In the genomic region with DNA sequence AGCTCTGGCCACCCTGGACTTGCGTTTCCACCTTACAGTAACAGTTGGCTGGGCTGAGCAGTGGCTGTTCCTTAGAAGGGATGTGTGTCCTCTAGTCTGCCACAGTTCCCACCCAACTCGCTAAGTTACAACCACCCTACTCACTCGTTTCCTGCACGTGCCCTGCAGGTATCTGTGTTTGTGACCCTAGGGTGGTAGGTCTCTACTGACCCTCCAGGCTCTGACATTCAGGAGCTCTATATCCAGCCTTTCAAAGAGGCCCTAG, we compare ENCODE assay signal across 20 cellular contexts.
DNase-seq lines count a peak whose midpoint lies in the region; ATAC-seq, FAIRE-seq and TF ChIP-seq lines count a peak whose summit lies in the region.
"Had no signal": no experiment of that assay in that cellular context is flagged by ENCODE, and none has a peak within 500 bp of the region (broad histone marks: within the 10 kb centered on the region; RNA-seq: fewer than 3 reads in every experiment).

No MANE protein-coding gene starts in this region.

- POLR2A ChIA-PET in activated CD4-positive, alpha-beta T cell treated with anti-CD3 and anti-CD28 coated beads for 36 hours (lab: Charles Lee), result no interaction called here
- POLR2A ChIA-PET in GM12878 (lab: Charles Lee), result interaction anchor here (0.6 to 1.7 kb wide), 4 partner anchors 20 to 1359 kb away, joined by 3 to 7 read pairs (median 4); no protein-coding TSS in a partner anchor

- H3K27ac ChIP-seq in KOPT-K1 (ENCODE audit: low read depth, low read length, poor library complexity, severe bottlenecking) (peak overlapping the region; percentile 84), GM12878 (ENCODE audit: control insufficient read depth, insufficient read depth) (peak overlapping the region; percentile 69), osteoblast (ENCODE audit: low read depth, low read length) (no peak overlapping the region)
- H3K27ac ChIP-seq: epithelial cell of prostate, gastrocnemius medialis, left ventricle myocardium inferior had no signal

- TF ChIP-seq CTCF in GM12878 (IDR thresholded peaks at IDR 0.05 in 2 of 3, conservative IDR thresholded peaks at IDR 0.05 in 1 of 3; ENCODE audit: control insufficient read depth in 2 of 3, extremely low read depth in 1 of 3, insufficient read depth in 1 of 3, low read depth in 3 of 3, low read length in 3 of 3) (no peak), osteoblast (IDR thresholded peaks at IDR 0.05; ENCODE audit: extremely low read depth, low read depth, low read length) (no peak)

- SMC1A ChIA-PET in GM12878 (lab: Charles Lee; ENCODE audit: uncharacterized antibody, unreplicated experiment), result interaction anchor here (0.7 to 15.6 kb wide), 13 partner anchors 9 to 193 kb away, joined by 3 to 141 read pairs (median 4); no protein-coding TSS in a partner anchor

- WGBS in GM12878 (ENCODE audit: insufficient coverage, insufficient replicate concordance, low lambda C conversion rate, missing lambda C conversion rate), result 3% methylated on average over 4 of the region's 4 CpGs

- no peak for TF ChIP-seq EP300 in GM12878 (IDR thresholded peaks at IDR 0.05; ENCODE audit: borderline replicate concordance in 1 of 2, control insufficient read depth in 1 of 2, low read depth in 2 of 2, low read length in 2 of 2)

- peaks cover 89% of the 10 kb centered on the region for H3K4me1 ChIP-seq in GM12878 (ENCODE audit: control insufficient read depth, insufficient read depth, low read length)
- peaks cover 18% of the 10 kb centered on the region for H3K4me1 ChIP-seq in osteoblast (ENCODE audit: insufficient read depth, low read length)

- no TSS peak for BruUV-seq in GM12878 (replicated peaks; lab: Mats Ljungman, UMichigan)

- H3K4me3 Mint-ChIP-seq in activated CD4-positive, alpha-beta T cell treated with anti-CD3 and anti-CD28 coated beads for 36 hours, result no peak overlapping the region
- H3K4me3 Mint-ChIP-seq in stimulated activated effector memory CD8-positive, alpha-beta T cell treated with anti-CD3 and anti-CD28 coated beads, Interleukin-12 subunit alpha, Interleukin-12 subunit beta, amount 100 ng/mL, for 72 hours, result peak overlapping the region; percentile 92
- H3K4me3 Mint-ChIP-seq: type B pancreatic cell had no signal

- ATAC-seq in activated CD4-positive, alpha-beta T cell treated with anti-CD3 and anti-CD28 coated beads for 36 hours, result no peak
- ATAC-seq in GM12878 (no peak), GM21390 (IDR thresholded peaks at IDR 0.05; ENCODE audit: unreplicated experiment) (no peak)
- ATAC-seq in stimulated activated effector memory CD8-positive, alpha-beta T cell treated with anti-CD3 and anti-CD28 coated beads, Interleukin-12 subunit alpha, Interleukin-12 subunit beta, amount 100 ng/mL, for 72 hours, result no peak
- ATAC-seq: gastrocnemius medialis, PC-3 had no signal

- in situ Hi-C loops in GM12878 (cut with MboI), result no loop called here

- intact Hi-C loops in activated CD4-positive, alpha-beta T cell treated with anti-CD3 and anti-CD28 coated beads for 36 hours (cut with DNase I, micrococcal nuclease), result loop anchor here (2.0 kb wide), 2 partner anchors 107 to 109 kb away; a partner anchor contains a TSS
- intact Hi-C loops in GM12878 (cut with micrococcal nuclease; ENCODE audit: unreplicated experiment), result loop anchor here (2.0 to 10.0 kb wide), 3 partner anchors 21 to 187 kb away; no protein-coding TSS in a partner anchor

- peak; percentile 35 for FAIRE-seq in GM12878 (lab: Jason Lieb, UNC)

- H3K36me3 Mint-ChIP-seq in activated CD4-positive, alpha-beta T cell treated with anti-CD3 and anti-CD28 coated beads for 36 hours (ENCODE audit: low read depth), result peaks cover 6% of the 10 kb centered on the region
- H3K36me3 Mint-ChIP-seq in stimulated activated effector memory CD8-positive, alpha-beta T cell treated with anti-CD3 and anti-CD28 coated beads, Interleukin-12 subunit alpha, Interleukin-12 subunit beta, amount 100 ng/mL, for 72 hours, result peaks cover 78% of the 10 kb centered on the region

- DNase-seq in activated CD4-positive, alpha-beta T cell treated with anti-CD3 and anti-CD28 coated beads for 36 hours, result no peak
- no peak for DNase-seq in activated CD4-positive, alpha-beta T cell treated with anti-CD3 and anti-CD28 coated beads, Interleukin-2, amount 50 U/mL, for 1 hour
- no peak for DNase-seq in GM12878 (ENCODE audit: low read depth, low spot score)
- no peak for DNase-seq in stimulated activated effector memory CD8-positive, alpha-beta T cell treated with anti-CD3 and anti-CD28 coated beads, Interleukin-12 subunit alpha, Interleukin-12 subunit beta, amount 100 ng/mL, for 72 hours (ENCODE audit: low spot score in 2 of 2)
- DNase-seq in osteoblast (ENCODE audit: insufficient read length, low spot score, missing footprints), result no peak
- DNase-seq in effector CD8-positive, alpha-beta T cell (lab: John Stamatoyannopoulos, UW), result no peak
- DNase-seq: activated effector memory CD4-positive, alpha-beta T cell treated with Interleukin-2 at 50 U/mL for 16 hours; cortex of kidney; gastrocnemius medialis; left ventricle myocardium inferior; NCI-H1105 treated with DMSO at 0.1 percent for 48 hours; NCI-H2171; NCI-H69; PC-3; SJCRH30 had no signal

- H3K27ac Mint-ChIP-seq in activated CD4-positive, alpha-beta T cell treated with anti-CD3 and anti-CD28 coated beads for 36 hours, result peak overlapping the region; percentile 66
- H3K27ac Mint-ChIP-seq in stimulated activated effector memory CD8-positive, alpha-beta T cell treated with anti-CD3 and anti-CD28 coated beads, Interleukin-12 subunit alpha, Interleukin-12 subunit beta, amount 100 ng/mL, for 72 hours, result peak overlapping the region; percentile 100
- H3K27ac Mint-ChIP-seq: type B pancreatic cell had no signal

- H4K20me1 ChIP-seq in GM12878 (ENCODE audit: control insufficient read depth, insufficient read depth) (no peaks in the 10 kb centered on the region), osteoblast (ENCODE audit: insufficient read depth, low read length) (peaks cover 4% of the 10 kb centered on the region)

- no peaks in the 10 kb centered on the region for H3K27me3 ChIP-seq in GM12878 (replicated peaks in 1 of 2; ENCODE audit: control insufficient read depth in 2 of 2, insufficient read depth in 2 of 2, low read length in 1 of 2)
- H3K27me3 ChIP-seq in osteoblast (ENCODE audit: insufficient read depth, low read length), result no peaks in the 10 kb centered on the region
- H3K27me3 ChIP-seq: gastrocnemius medialis, SJCRH30 had no signal

- CTCF ChIA-PET in activated CD4-positive, alpha-beta T cell treated with anti-CD3 and anti-CD28 coated beads for 36 hours (lab: Charles Lee), result no interaction called here
- CTCF ChIA-PET in GM12878 (lab: Yijun Ruan, JAX), result interaction anchor here (0.6 to 4.4 kb wide), 5 partner anchors 17 to 187 kb away, joined by 3 to 13 read pairs (median 5); no protein-coding TSS in a partner anchor

- H2AFZ ChIP-seq in GM12878 (ENCODE audit: control insufficient read depth, low read depth, low read length) (no peak overlapping the region), osteoblast (ENCODE audit: low read length) (no peak overlapping the region)

- H3K4me3 ChIP-seq in GM12878 (no peak overlapping the region; the same call in 1 of the 2 replicates), osteoblast (ENCODE audit: insufficient read depth, low read length) (no peak overlapping the region)
- H3K4me3 ChIP-seq: gastrocnemius medialis, left ventricle myocardium inferior, SJCRH30, skin epidermis had no signal

- H3K9me3 ChIP-seq in KOPT-K1 (ENCODE audit: insufficient read depth, low read length, poor library complexity, severe bottlenecking), result no peaks in the 10 kb centered on the region
- no peaks in the 10 kb centered on the region for H3K9me3 ChIP-seq in GM12878 (replicated peaks; ENCODE audit: control insufficient read depth, insufficient read depth, low read length)
- no peaks in the 10 kb centered on the region for H3K9me3 ChIP-seq in osteoblast (ENCODE audit: low read depth, low read length)
- H3K9me3 ChIP-seq: gastrocnemius medialis, SJCRH30 had no signal

- H3K4me1 Mint-ChIP-seq in activated CD4-positive, alpha-beta T cell treated with anti-CD3 and anti-CD28 coated beads for 36 hours, result peaks cover 73% of the 10 kb centered on the region
- H3K4me1 Mint-ChIP-seq in stimulated activated effector memory CD8-positive, alpha-beta T cell treated with anti-CD3 and anti-CD28 coated beads, Interleukin-12 subunit alpha, Interleukin-12 subunit beta, amount 100 ng/mL, for 72 hours, result peaks cover 93% of the 10 kb centered on the region

- H3K9me3 Mint-ChIP-seq in activated CD4-positive, alpha-beta T cell treated with anti-CD3 and anti-CD28 coated beads for 36 hours (ENCODE audit: low read depth), result no peaks in the 10 kb centered on the region
- no peaks in the 10 kb centered on the region for H3K9me3 Mint-ChIP-seq in stimulated activated effector memory CD8-positive, alpha-beta T cell treated with anti-CD3 and anti-CD28 coated beads, Interleukin-12 subunit alpha, Interleukin-12 subunit beta, amount 100 ng/mL, for 72 hours
- H3K9me3 Mint-ChIP-seq: type B pancreatic cell had no signal

- H3K79me2 ChIP-seq in GM12878 (ENCODE audit: control insufficient read depth, insufficient read depth, low read length) (peaks cover 94% of the 10 kb centered on the region), osteoblast (ENCODE audit: insufficient read depth, low read length) (no peaks in the 10 kb centered on the region)

- TF ChIP-seq RAD21 in GM12878 (IDR thresholded peaks at IDR 0.05; ENCODE audit: insufficient read depth, low read depth, low read length), result no peak

- H3K27me3 Mint-ChIP-seq in activated CD4-positive, alpha-beta T cell treated with anti-CD3 and anti-CD28 coated beads for 36 hours, result no peaks in the 10 kb centered on the region

- TF ChIP-seq POLR2A in GM12878 (IDR thresholded peaks at IDR 0.05; ENCODE audit: low read depth, low read length), result no peak

- RAD21 ChIA-PET in GM12878 (lab: Charles Lee; ENCODE audit: unreplicated experiment), result interaction anchor here (0.7 to 2.2 kb wide), 5 partner anchors 22 to 201 kb away, joined by 3 to 9 read pairs (median 3); no protein-coding TSS in a partner anchor

- no peaks in the 10 kb centered on the region for H3K36me3 ChIP-seq in KOPT-K1 (ENCODE audit: insufficient read depth, low read length)
- peaks cover 16 to 22% of the 10 kb centered on the region in 2 experiments; a peak in 3 of 4 replicates for H3K36me3 ChIP-seq in GM12878 (ENCODE audit: control insufficient read depth in 2 of 2, insufficient read depth in 2 of 2, low read length in 1 of 2)
- H3K36me3 ChIP-seq in osteoblast (ENCODE audit: insufficient read depth, low read length), result no peaks in the 10 kb centered on the region
- H3K36me3 ChIP-seq: gastrocnemius medialis, left ventricle myocardium inferior had no signal

- peak overlapping the region; percentile 66 for H3K4me2 ChIP-seq in GM12878 (ENCODE audit: control insufficient read depth, insufficient read depth)
- H3K4me2 ChIP-seq in osteoblast (ENCODE audit: insufficient read depth, low read length), result no peak overlapping the region

- no peak overlapping the region for H3K9ac ChIP-seq in GM12878 (ENCODE audit: control insufficient read depth, insufficient read depth, low read length)

TF ChIP-seq in GM12878, 131 proteins besides CTCF, POLR2A, EP300 and RAD21 (continues in another document):
- no peak for TF ChIP-seq KLF5 (IDR thresholded peaks at IDR 0.05; ENCODE audit: partially characterized antibody)
- TF ChIP-seq CBX5 (IDR thresholded peaks at IDR 0.05; ENCODE audit: low read depth), result no peak
- TF ChIP-seq BHLHE40 (IDR thresholded peaks at IDR 0.05; ENCODE audit: borderline replicate concordance in 1 of 2, low read depth in 2 of 2, low read length in 1 of 2), result peak; percentile 43 to 48; a peak in 2 of 4 replicates
